2 cellular contexts compared by ENCODE assay signal in genomic region chr2:61222567-61222966, GRCh38.
TF ChIP-seq lines count a peak whose summit lies in the region.

No MANE protein-coding gene starts in this region.

TF ChIP-seq in HepG2, 621 proteins besides CTCF, POLR2A, EP300 and RAD21:
- peak; percentile 93 for TF ChIP-seq ZNF770 (CRISPR knock-in tag; IDR thresholded peaks at IDR 0.05)
- TF ChIP-seq YEATS4 (CRISPR knock-in tag; IDR thresholded peaks at IDR 0.05; ENCODE audit: borderline replicate concordance): no peak
- no peak for TF ChIP-seq JUNB (CRISPR knock-in tag; IDR thresholded peaks at IDR 0.05; ENCODE audit: borderline replicate concordance)
- TF ChIP-seq ZHX1 (CRISPR knock-in tag; IDR thresholded peaks at IDR 0.05; ENCODE audit: low read depth): no peak
- no peak for TF ChIP-seq ZNF674 (CRISPR knock-in tag; IDR thresholded peaks at IDR 0.05; ENCODE audit: low read depth)
TF ChIP-seq in HepG2: peak in this region for 1.

TF ChIP-seq in K562, 482 proteins besides CTCF, POLR2A, EP300 and RAD21:
- TF ChIP-seq BHLHE40 (IDR thresholded peaks at IDR 0.05; ENCODE audit: low read length): no peak
- peak; percentile 6 for TF ChIP-seq RBM25 (IDR thresholded peaks at IDR 0.05; ENCODE audit: low read depth, low read length, severe bottlenecking)
